Comparison of ENCODE assay signal across 8 cellular contexts in genomic region chr9:72271617-72272478, GRCh38.
DNase-seq lines count a peak whose midpoint lies in the region; ATAC-seq, FAIRE-seq and TF ChIP-seq lines count a peak whose summit lies in the region.

No MANE protein-coding gene starts in this region.

- ATAC-seq in GM18909 (IDR thresholded peaks at IDR 0.05; ENCODE audit: poor library complexity, unreplicated experiment), result peak; percentile 42

- H3K4me1 ChIP-seq in breast epithelium, result no peaks in the 10 kb centered on the region

- H3K4me3 ChIP-seq in breast epithelium, result no peak overlapping the region

- no peak for TF ChIP-seq POLR2A in breast epithelium (IDR thresholded peaks at IDR 0.05)

- no peaks in the 10 kb centered on the region for H3K9me3 ChIP-seq in breast epithelium

- no peak for FAIRE-seq in HTR-8/SVneo (lab: Jason Lieb, UNC)

- peak; percentile 45 for DNase-seq in COR-L47 (lab: John Stamatoyannopoulos, UW)
- peak; percentile 49 for DNase-seq in HTR-8/SVneo (ENCODE audit: insufficient read length, low spot score)
- peak; percentile 77 for DNase-seq in SK-MEL-5 (ENCODE audit: low read depth, low spot score)
- DNase-seq in breast epithelium (ENCODE audit: low spot score in 2 of 2), result no peak
- DNase-seq in islet precursor cell, result peak; percentile 64
- DNase-seq in stimulated activated CD4-positive, alpha-beta T cell treated with anti-CD3 and anti-CD28 coated beads, Interleukin-4, amount 100 ng/mL, for 24 hours, result peak; percentile 62
- no peak for DNase-seq in UCSD-AML1 (lab: John Stamatoyannopoulos, UW; ENCODE audit: unreplicated experiment)

- no peak overlapping the region for H3K27ac ChIP-seq in breast epithelium

- intact Hi-C loops in breast epithelium (cut with DNase I; ENCODE audit: low total_unique reads), result no loop called here

- H3K27me3 ChIP-seq in breast epithelium, result no peaks in the 10 kb centered on the region

- in situ Hi-C loops in SK-MEL-5 (cut with HindIII; ENCODE audit: low pct_unique_long_range_greater_than_20kb, low sequenced_read_pairs), result loop anchor here (10.0 kb wide), 1 partner anchor 237 kb away; no protein-coding TSS in a partner anchor

- no peaks in the 10 kb centered on the region for H3K36me3 ChIP-seq in breast epithelium

- TF ChIP-seq CTCF in breast epithelium (IDR thresholded peaks at IDR 0.05), result peak; percentile 67 to 84 (median 80)

Comparison
In these comparisons a context has a peak if more than half of its experiments do, and no peak if none do; other contexts are left out.
1. DNase-seq: peak in COR-L47 (single experiment), HTR-8/SVneo (single experiment), SK-MEL-5 (single experiment), islet precursor cell (single experiment) and stimulated activated CD4-positive, alpha-beta T cell treated with anti-CD3 and anti-CD28 coated beads, Interleukin-4, amount 100 ng/mL, for 24 hours (single experiment); none in breast epithelium (0 of 2) and UCSD-AML1 (single experiment).